Comparison of ENCODE assay signal across 21 cellular contexts in genomic region chr5:166358127-166358840, GRCh38.
DNase-seq lines count a peak whose midpoint lies in the region; ATAC-seq and TF ChIP-seq lines count a peak whose summit lies in the region.
"Had no signal": no experiment of that assay in that cellular context is flagged by ENCODE, and none has a peak within 500 bp of the region (broad histone marks: within the 10 kb centered on the region; RNA-seq: fewer than 3 reads in every experiment).

No MANE protein-coding gene starts in this region.

- H3K4me3 Mint-ChIP-seq in endodermal cell, result no peak overlapping the region
- H3K4me3 Mint-ChIP-seq: B cell, IgD-negative memory B cell had no signal

- H3K36me3 Mint-ChIP-seq in endodermal cell (ENCODE audit: low read depth), result peaks cover 15% of the 10 kb centered on the region
- H3K36me3 Mint-ChIP-seq: IgD-negative memory B cell had no signal

- no peak for ATAC-seq in HG02981 (IDR thresholded peaks at IDR 0.05; ENCODE audit: unreplicated experiment)
- ATAC-seq: Panc1 had no signal

- peaks cover 18% of the 10 kb centered on the region for H3K9me3 Mint-ChIP-seq in endodermal cell

- H3K27me3 Mint-ChIP-seq in endodermal cell (ENCODE audit: insufficient read depth), result no peaks in the 10 kb centered on the region
- H3K27me3 Mint-ChIP-seq: B cell, IgD-negative memory B cell had no signal

- H3K79me1 ChIP-seq in mesenchymal stem cell (replicated peaks; ENCODE audit: low read length, poor library complexity, severe bottlenecking), result no peaks in the 10 kb centered on the region

- H3K23ac ChIP-seq in mesenchymal stem cell (ENCODE audit: low read length in 2 of 2), result no peak overlapping the region

- no peak overlapping the region for H2BK120ac ChIP-seq in mesenchymal stem cell (ENCODE audit: low read depth, low read length)

- H4K8ac ChIP-seq in mesenchymal stem cell (ENCODE audit: low read length), result no peak overlapping the region

- H3K36me3 ChIP-seq in endodermal cell (ENCODE audit: control insufficient read depth, insufficient read depth, low read length) (no peaks in the 10 kb centered on the region), mesenchymal stem cell (ENCODE audit: control insufficient read depth in 1 of 2, insufficient read depth in 2 of 2, low read depth in 1 of 2, low read length in 2 of 2) (no peaks in the 10 kb centered on the region)
- H3K36me3 ChIP-seq: MG63, SJCRH30 had no signal

- H2AK5ac ChIP-seq in mesenchymal stem cell (ENCODE audit: low read length, severe bottlenecking), result no peak overlapping the region

- no peak overlapping the region for H2AFZ ChIP-seq in mesenchymal stem cell (ENCODE audit: low read depth, low read length)

- DNase-seq in A172 (ENCODE audit: low spot score) (peak; percentile 28), NCI-H226 (peak; percentile 84), endodermal cell (no peak), mesenchymal stem cell (peak; percentile 20), NCI-H526 (lab: John Stamatoyannopoulos, UW) (no peak), SKM-1 (lab: John Stamatoyannopoulos, UW; ENCODE audit: unreplicated experiment) (no peak)
- no peak for DNase-seq in stimulated activated CD8-positive, alpha-beta memory T cell treated with anti-CD3 and anti-CD28 coated beads, Interleukin-4, amount 100 ng/mL, for 48 hours
- DNase-seq: DMS 273 treated with DMSO at 0.1 percent for 48 hours, DND-41, Karpas-422, MG63, NCI-H1048, NCI-H1436 treated with DMSO at 0.1 percent for 48 hours, NCI-H2081 treated with DMSO at 0.1 percent for 48 hours, NCI-H524, SJCRH30 had no signal

- H3K4me1 ChIP-seq in endodermal cell (ENCODE audit: control insufficient read depth, insufficient read depth, low read length) (peaks cover 4% of the 10 kb centered on the region), mesenchymal stem cell (ENCODE audit: control insufficient read depth, insufficient read depth, low read depth, low read length) (no peaks in the 10 kb centered on the region)

- H3K4me1 Mint-ChIP-seq in endodermal cell, result peaks cover 23% of the 10 kb centered on the region
- H3K4me1 Mint-ChIP-seq: B cell, IgD-negative memory B cell had no signal

- no peak overlapping the region for H4K91ac ChIP-seq in mesenchymal stem cell (ENCODE audit: low read length)

- no peaks in the 10 kb centered on the region for H3K27me3 ChIP-seq in endodermal cell (ENCODE audit: control insufficient read depth, insufficient read depth, low read length, poor library complexity, severe bottlenecking)
- no peaks in the 10 kb centered on the region for H3K27me3 ChIP-seq in mesenchymal stem cell (ENCODE audit: control insufficient read depth in 1 of 2, insufficient read depth in 1 of 2, low read length in 2 of 2)
- H3K27me3 ChIP-seq: MG63, SJCRH30 had no signal

- no peak overlapping the region for H2BK15ac ChIP-seq in mesenchymal stem cell (ENCODE audit: low read depth, poor library complexity, severe bottlenecking)

- no peak overlapping the region for H3K4ac ChIP-seq in mesenchymal stem cell (ENCODE audit: low read depth in 1 of 2, low read length in 2 of 2)

- H3K14ac ChIP-seq in mesenchymal stem cell (ENCODE audit: low read length in 2 of 2), result no peak overlapping the region

- no peak overlapping the region for H3K18ac ChIP-seq in mesenchymal stem cell (ENCODE audit: low read depth in 1 of 2, low read length in 2 of 2)

- peak overlapping the region; percentile 21 for H3K4me3 ChIP-seq in endodermal cell (ENCODE audit: low read length)
- no peak overlapping the region for H3K4me3 ChIP-seq in mesenchymal stem cell (ENCODE audit: insufficient read depth in 1 of 2, low read depth in 1 of 2, low read length in 2 of 2)
- H3K4me3 ChIP-seq: MG63, SJCRH30 had no signal

- 83 to 89% methylated on average over 1 to 4 of the region's 4 CpGs for WGBS in endodermal cell (ENCODE audit: insufficient coverage in 1 of 2, insufficient read length in 1 of 2), 2 experiments
- WGBS in mesenchymal stem cell, result 80% methylated on average over 1 of the region's 4 CpGs

- H3K27ac ChIP-seq in endodermal cell (ENCODE audit: low read depth, low read length), result no peak overlapping the region
- H3K27ac ChIP-seq in mesenchymal stem cell (ENCODE audit: low read length, poor library complexity, severe bottlenecking), result no peak overlapping the region
- H3K27ac ChIP-seq: 22Rv1, SJCRH30 had no signal

- TF ChIP-seq CTCF in endodermal cell (conservative IDR thresholded peaks at IDR 0.05), result no peak

- H3K9ac ChIP-seq in endodermal cell (ENCODE audit: extremely low read depth, low read length, poor library complexity, severe bottlenecking) (no peak overlapping the region), mesenchymal stem cell (ENCODE audit: low read length) (no peak overlapping the region)

- H3K9me3 ChIP-seq in endodermal cell (ENCODE audit: control insufficient read depth, low read length) (peaks cover 26% of the 10 kb centered on the region), mesenchymal stem cell (ENCODE audit: control insufficient read depth, low read length) (peaks cover 17% of the 10 kb centered on the region)
- H3K9me3 ChIP-seq: MG63, SJCRH30 had no signal

- peak overlapping the region; percentile 74 for H3K27ac Mint-ChIP-seq in endodermal cell
- H3K27ac Mint-ChIP-seq: B cell, IgD-negative memory B cell had no signal

- H2BK12ac ChIP-seq in mesenchymal stem cell (ENCODE audit: low read length in 2 of 2), result no peak overlapping the region

- no peak overlapping the region for H3K4me2 ChIP-seq in mesenchymal stem cell (ENCODE audit: low read length, poor library complexity, severe bottlenecking)

- H2BK5ac ChIP-seq in mesenchymal stem cell (ENCODE audit: low read depth, low read length, poor library complexity, severe bottlenecking), result no peak overlapping the region

Comparison
In these comparisons a context has a peak if more than half of its experiments do, and no peak if none do; other contexts are left out.
1. DNase-seq: peak in A172 (single experiment), NCI-H226 (single experiment) and mesenchymal stem cell (single experiment); none in endodermal cell (single experiment), NCI-H526 (0 of 2), stimulated activated CD8-positive, alpha-beta memory T cell treated with anti-CD3 and anti-CD28 coated beads, Interleukin-4, amount 100 ng/mL, for 48 hours (single experiment) and SKM-1 (single experiment).